8 cellular contexts compared by ENCODE assay signal in the genomic region with DNA sequence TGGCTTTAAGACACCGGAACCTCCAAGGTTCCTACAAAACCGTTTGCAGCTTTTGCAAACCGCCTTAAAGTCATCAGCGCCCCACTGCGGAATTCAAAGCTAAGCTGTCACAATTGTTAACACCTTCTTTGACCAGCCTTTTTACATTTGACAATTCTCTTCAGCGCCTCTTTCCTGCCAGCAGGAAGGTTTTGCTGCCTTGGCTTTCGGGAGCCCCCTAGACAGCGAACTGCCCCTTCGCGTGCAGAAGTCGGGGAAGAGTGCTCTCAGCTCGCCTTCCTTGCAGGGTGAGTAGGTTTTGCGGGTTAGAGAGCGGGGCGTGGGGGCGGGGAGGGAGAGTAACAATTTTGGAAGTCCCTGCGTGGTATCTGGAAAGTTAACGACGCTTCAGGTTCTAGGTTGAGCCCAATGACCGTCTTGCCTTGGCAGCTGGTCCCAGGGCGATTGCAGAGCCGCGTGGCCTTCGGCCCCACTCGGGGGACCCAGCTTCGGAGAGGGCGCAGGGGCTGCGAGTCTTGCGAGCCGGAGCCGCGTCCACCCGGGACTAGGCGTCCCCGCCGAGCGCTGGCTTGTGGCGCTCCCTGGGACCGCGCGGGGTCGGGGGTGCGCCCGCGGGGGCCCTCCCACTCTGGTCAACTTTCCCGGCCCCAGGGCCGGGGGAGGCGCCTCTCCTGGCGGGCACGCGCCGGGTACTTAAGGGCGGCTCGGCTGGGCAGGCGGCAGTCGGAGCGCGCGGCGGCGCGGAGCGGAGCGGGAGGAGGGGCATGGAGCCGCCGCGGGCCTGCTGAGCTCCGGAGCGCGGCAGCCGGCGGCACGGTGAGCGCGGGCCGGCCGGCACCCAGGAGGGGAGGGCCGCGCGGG. TPM values are rescaled to one million over a fixed set of nuclear protein-coding genes. Genes with fewer than 3 reads are reported as not detected.
A peak's percentile ranks its signal among the peaks of the same experiment; 100 is the strongest.
DNase-seq lines count a peak whose midpoint lies in the region; ATAC-seq and TF ChIP-seq lines count a peak whose summit lies in the region.

A gene with protein sequence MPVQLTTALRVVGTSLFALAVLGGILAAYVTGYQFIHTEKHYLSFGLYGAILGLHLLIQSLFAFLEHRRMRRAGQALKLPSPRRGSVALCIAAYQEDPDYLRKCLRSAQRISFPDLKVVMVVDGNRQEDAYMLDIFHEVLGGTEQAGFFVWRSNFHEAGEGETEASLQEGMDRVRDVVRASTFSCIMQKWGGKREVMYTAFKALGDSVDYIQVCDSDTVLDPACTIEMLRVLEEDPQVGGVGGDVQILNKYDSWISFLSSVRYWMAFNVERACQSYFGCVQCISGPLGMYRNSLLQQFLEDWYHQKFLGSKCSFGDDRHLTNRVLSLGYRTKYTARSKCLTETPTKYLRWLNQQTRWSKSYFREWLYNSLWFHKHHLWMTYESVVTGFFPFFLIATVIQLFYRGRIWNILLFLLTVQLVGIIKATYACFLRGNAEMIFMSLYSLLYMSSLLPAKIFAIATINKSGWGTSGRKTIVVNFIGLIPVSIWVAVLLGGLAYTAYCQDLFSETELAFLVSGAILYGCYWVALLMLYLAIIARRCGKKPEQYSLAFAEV (plus strand): TSS at position 153 of the 861 bp plus-strand sequence. CDS start 3,743 bp downstream, outside the sequence.

- no peak within 1 kb of the TSS for H3K9ac ChIP-seq in neural progenitor cell

- peak; percentile 18 for DNase-seq in CD1c-positive myeloid dendritic cell (ENCODE audit: extremely low spot score)
- peak; percentile 32 for DNase-seq in GM19240 (ENCODE audit: insufficient read length, low spot score)
- peak; percentile 64 for DNase-seq in NCI-H226
- peak; percentile 49 to 52 for DNase-seq in activated T-cell treated with anti-CD3 and anti-CD28 coated beads, Interleukin-2, amount 50 U/mL, for 72 hours
- peak; percentile 71 for DNase-seq in germinal center (ENCODE audit: low spot score)
- peak; percentile 91 for DNase-seq in neural progenitor cell (ENCODE audit: low spot score)

- no peaks in the 10 kb centered on the region for H3K36me3 ChIP-seq in neural progenitor cell

- peaks cover 14% of the 10 kb centered on the region for H4K20me1 ChIP-seq in neural progenitor cell (ENCODE audit: low read depth)

- peaks cover 29% of the 10 kb centered on the region for H3K4me1 ChIP-seq in neural progenitor cell

- ATAC-seq in activated T-cell treated with anti-CD3 and anti-CD28 coated beads, Interleukin-2, amount 50 U/mL, for 72 hours (replicated peaks in 1 of 2), result peak; percentile 74 to 78
- no peak for ATAC-seq in HG03095 (IDR thresholded peaks at IDR 0.05; ENCODE audit: unreplicated experiment)
- no peak for ATAC-seq in HG02588 (IDR thresholded peaks at IDR 0.05; ENCODE audit: unreplicated experiment)

- H3K4me2 ChIP-seq in neural progenitor cell, result peak within 1 kb of the TSS; percentile 100

- H2AFZ ChIP-seq in neural progenitor cell (replicated peaks), result peak within 1 kb of the TSS; percentile 78

- H3K9me3 ChIP-seq in neural progenitor cell (ENCODE audit: low read depth), result no peaks in the 10 kb centered on the region

- no peak within 1 kb of the TSS for H3K27ac Mint-ChIP-seq in activated T-cell treated with anti-CD3 and anti-CD28 coated beads, Interleukin-2, amount 50 U/mL, for 72 hours
- peak within 1 kb of the TSS; percentile 44 for H3K27ac Mint-ChIP-seq in neural progenitor cell

- H3F3A ChIP-seq in neural progenitor cell (ENCODE audit: low read depth), result peaks cover 37% of the 10 kb centered on the region

- H3K27ac ChIP-seq in neural progenitor cell, result no peak within 1 kb of the TSS

- H3K36me3 Mint-ChIP-seq in activated T-cell treated with anti-CD3 and anti-CD28 coated beads, Interleukin-2, amount 50 U/mL, for 72 hours (ENCODE audit: insufficient read depth in 2 of 2), result peaks cover 4 to 5% of the 10 kb centered on the region in 2 donors
- peaks cover 4% of the 10 kb centered on the region for H3K36me3 Mint-ChIP-seq in neural progenitor cell

- H3K27me3 Mint-ChIP-seq in activated T-cell treated with anti-CD3 and anti-CD28 coated beads, Interleukin-2, amount 50 U/mL, for 72 hours (ENCODE audit: low read depth), result peaks cover 45% of the 10 kb centered on the region
- H3K27me3 Mint-ChIP-seq in neural progenitor cell (ENCODE audit: insufficient read depth, low read depth), result peaks cover 14% of the 10 kb centered on the region

- peak within 1 kb of the TSS; percentile 90 for H3K4me3 ChIP-seq in neural progenitor cell

- no peaks in the 10 kb centered on the region for H3K9me3 Mint-ChIP-seq in activated T-cell treated with anti-CD3 and anti-CD28 coated beads, Interleukin-2, amount 50 U/mL, for 72 hours
- no peaks in the 10 kb centered on the region for H3K9me3 Mint-ChIP-seq in neural progenitor cell

- H3K79me2 ChIP-seq in neural progenitor cell (ENCODE audit: low read depth), result no peaks in the 10 kb centered on the region

- TF ChIP-seq CTCF in neural progenitor cell (IDR thresholded peaks at IDR 0.05), result peak; percentile 42

- H3K27me3 ChIP-seq in neural progenitor cell, result peaks cover 6% of the 10 kb centered on the region

- H3K4me3 Mint-ChIP-seq in activated T-cell treated with anti-CD3 and anti-CD28 coated beads, Interleukin-2, amount 50 U/mL, for 72 hours, result peak within 1 kb of the TSS; percentile 88 to 95
- peak within 1 kb of the TSS; percentile 96 for H3K4me3 Mint-ChIP-seq in neural progenitor cell

- H3K4me1 Mint-ChIP-seq in activated T-cell treated with anti-CD3 and anti-CD28 coated beads, Interleukin-2, amount 50 U/mL, for 72 hours (ENCODE audit: low read depth), result peaks cover 21% of the 10 kb centered on the region
- H3K4me1 Mint-ChIP-seq in neural progenitor cell, result peaks cover 53% of the 10 kb centered on the region

RNA-seq across cellular contexts. Expression of the gene that starts here (rescaled TPM):
- 1 to 10 TPM; 1.2 to 1.4 TPM for total RNA-seq in activated T-cell treated with anti-CD3 and anti-CD28 coated beads, Interleukin-2, amount 50 U/mL, for 72 hours
- 2.5 and 3.3 TPM in 2 replicates for total RNA-seq in neural progenitor cell (ENCODE audit: low replicate concordance)

Comparison
In these comparisons a context has a peak if more than half of its experiments do, and no peak if none do; other contexts are left out.
1. DNase-seq: peak in every context shown above with its lines; median percentile 91 in neural progenitor cell; 71 in germinal center; 64 in NCI-H226; 50 in activated T-cell treated with anti-CD3 and anti-CD28 coated beads, Interleukin-2, amount 50 U/mL, for 72 hours; 32 in GM19240; 18 in CD1c-positive myeloid dendritic cell.
2. ATAC-seq: peak in activated T-cell treated with anti-CD3 and anti-CD28 coated beads, Interleukin-2, amount 50 U/mL, for 72 hours (2 of 2); none in HG03095 (single experiment) and HG02588 (single experiment).